29 cellular contexts compared by ENCODE assay signal in genomic region chr1:224259986-224260385, GRCh38.
DNase-seq lines count a peak whose midpoint lies in the region; ATAC-seq, FAIRE-seq and TF ChIP-seq lines count a peak whose summit lies in the region.
"Had no signal": no experiment of that assay in that cellular context is flagged by ENCODE, and none has a peak within 500 bp of the region (broad histone marks: within the 10 kb centered on the region; RNA-seq: fewer than 3 reads in every experiment).

No MANE protein-coding gene starts in this region.

- H3K18ac ChIP-seq in mesenchymal stem cell (ENCODE audit: low read depth in 1 of 2, low read length in 2 of 2), result no peak overlapping the region

- no peak overlapping the region for H2BK120ac ChIP-seq in mesenchymal stem cell (ENCODE audit: low read depth, low read length)

- H3K27ac ChIP-seq in mesenchymal stem cell (ENCODE audit: low read length, poor library complexity, severe bottlenecking), result no peak overlapping the region
- H3K27ac ChIP-seq: esophagus squamous epithelium, gastroesophageal sphincter, left ventricle myocardium inferior, neutrophil, prostate gland, RWPE1, SK-N-MC, VCaP had no signal

- no peak for TF ChIP-seq CTCF in astrocyte of the spinal cord (IDR thresholded peaks at IDR 0.05; ENCODE audit: low read depth, low read length)

- no peak overlapping the region for H3K4me2 ChIP-seq in mesenchymal stem cell (ENCODE audit: low read length, poor library complexity, severe bottlenecking)

- no peak overlapping the region for H3K23ac ChIP-seq in mesenchymal stem cell (ENCODE audit: low read length in 2 of 2)

- H3K4ac ChIP-seq in mesenchymal stem cell (ENCODE audit: low read depth in 1 of 2, low read length in 2 of 2), result no peak overlapping the region

- no peaks in the 10 kb centered on the region for H3K79me1 ChIP-seq in mesenchymal stem cell (replicated peaks; ENCODE audit: low read length, poor library complexity, severe bottlenecking)

- no peak overlapping the region for H3K14ac ChIP-seq in mesenchymal stem cell (ENCODE audit: low read length in 2 of 2)

- no peak overlapping the region for H2AK5ac ChIP-seq in mesenchymal stem cell (ENCODE audit: low read length, severe bottlenecking)

- in situ Hi-C loops in astrocyte of the spinal cord (cut with HindIII; ENCODE audit: low sequenced_read_pairs), result no loop called here

- 86% methylated on average over 5 of the region's 5 CpGs for WGBS in mesenchymal stem cell

- H2AFZ ChIP-seq in mesenchymal stem cell (ENCODE audit: low read depth, low read length), result no peak overlapping the region

- no peak overlapping the region for H2BK15ac ChIP-seq in mesenchymal stem cell (ENCODE audit: low read depth, poor library complexity, severe bottlenecking)

- no peak overlapping the region for H4K8ac ChIP-seq in mesenchymal stem cell (ENCODE audit: low read length)

- no peak for ATAC-seq in HG03342 (IDR thresholded peaks at IDR 0.05; ENCODE audit: unreplicated experiment)
- ATAC-seq: gastroesophageal sphincter, GM12878 had no signal

- DNase-seq in ELR (ENCODE audit: low read depth), result peak; percentile 69
- peak; percentile 35 for DNase-seq in HTR-8/SVneo (ENCODE audit: insufficient read length, low spot score)
- peak; percentile 25 for DNase-seq in astrocyte of the spinal cord (ENCODE audit: low read depth, low spot score)
- DNase-seq in kidney tubule cell (ENCODE audit: low spot score), result peak; percentile 23
- no peak for DNase-seq in NCI-H446 (lab: John Stamatoyannopoulos, UW)
- DNase-seq in HT-29 (ENCODE audit: low spot score), result no peak
- no peak for DNase-seq in mesenchymal stem cell
- DNase-seq: activated CD4-positive, alpha-beta T cell treated with anti-CD3 and anti-CD28 coated beads, Interleukin-2, amount 10 ng/mL, durations not matched to agents 7 days and 5 days; activated naive CD4-positive, alpha-beta T cell; activated T-cell treated with anti-CD3 and anti-CD28 coated beads, Interleukin-2, amount 50 U/mL, for 48 hours; caudate nucleus; CD4-positive, CD25-positive, alpha-beta regulatory T cell; endodermal cell; esophagus squamous epithelium; hippocampal formation; left ventricle myocardium inferior; MG63; NCI-H2029 treated with DMSO at 0.1 percent for 48 hours; NCI-H226; stimulated activated naive CD4-positive, alpha-beta T cell treated with Interleukin-2 at 50 U/mL for 16 hours had no signal

- peaks cover 4 to 28% of the 10 kb centered on the region in 2 experiments for H3K36me3 ChIP-seq in mesenchymal stem cell (ENCODE audit: control insufficient read depth in 1 of 2, insufficient read depth in 2 of 2, low read depth in 1 of 2, low read length in 2 of 2)
- H3K36me3 ChIP-seq: neutrophil, prostate gland had no signal

- FAIRE-seq in HTR-8/SVneo (lab: Jason Lieb, UNC), result no peak
- FAIRE-seq: D721Med, GM12878 had no signal

- H4K91ac ChIP-seq in mesenchymal stem cell (ENCODE audit: low read length), result no peak overlapping the region

- no peaks in the 10 kb centered on the region for H3K4me1 ChIP-seq in mesenchymal stem cell (ENCODE audit: control insufficient read depth, insufficient read depth, low read depth, low read length)
- H3K4me1 ChIP-seq: esophagus squamous epithelium, gastroesophageal sphincter, left ventricle myocardium inferior, prostate gland had no signal

- no peak overlapping the region for H2BK5ac ChIP-seq in mesenchymal stem cell (ENCODE audit: low read depth, low read length, poor library complexity, severe bottlenecking)

- no peak overlapping the region for H2BK12ac ChIP-seq in mesenchymal stem cell (ENCODE audit: low read length in 2 of 2)

- H3K27me3 ChIP-seq in mesenchymal stem cell (ENCODE audit: control insufficient read depth in 1 of 2, insufficient read depth in 1 of 2, low read length in 2 of 2), result no peaks in the 10 kb centered on the region
- H3K27me3 ChIP-seq: esophagus squamous epithelium, gastroesophageal sphincter, MG63, neutrophil had no signal

- no peaks in the 10 kb centered on the region for H3K9me3 ChIP-seq in mesenchymal stem cell (ENCODE audit: control insufficient read depth, low read length)
- H3K9me3 ChIP-seq: esophagus squamous epithelium, gastroesophageal sphincter, left ventricle myocardium inferior, MG63, neutrophil, prostate gland had no signal

- no peak overlapping the region for H3K4me3 ChIP-seq in astrocyte of the spinal cord (ENCODE audit: low read depth, low read length)
- no peak overlapping the region for H3K4me3 ChIP-seq in mesenchymal stem cell (ENCODE audit: insufficient read depth in 1 of 2, low read depth in 1 of 2, low read length in 2 of 2)
- H3K4me3 ChIP-seq: esophagus squamous epithelium, gastroesophageal sphincter, GM12878, left ventricle myocardium inferior, MG63, prostate gland, SK-N-MC had no signal

- H3K9ac ChIP-seq in mesenchymal stem cell (ENCODE audit: low read length), result no peak overlapping the region

Comparison
In these comparisons a context has a peak if more than half of its experiments do, and no peak if none do; other contexts are left out.
1. DNase-seq: peak in ELR (single experiment), HTR-8/SVneo (single experiment), astrocyte of the spinal cord (single experiment) and kidney tubule cell (single experiment); none in NCI-H446 (0 of 2), HT-29 (single experiment) and mesenchymal stem cell (single experiment).